Comparison of ENCODE assay signal across 22 cellular contexts in genomic region chr19:13493516-13494310, GRCh38. TPM values are rescaled to one million over a fixed set of nuclear protein-coding genes. Genes with fewer than 3 reads are reported as not detected.
DNase-seq lines count a peak whose midpoint lies in the region; ATAC-seq, FAIRE-seq and TF ChIP-seq lines count a peak whose summit lies in the region.
"Had no signal": no experiment of that assay in that cellular context is flagged by ENCODE, and none has a peak within 500 bp of the region (broad histone marks: within the 10 kb centered on the region; RNA-seq: fewer than 3 reads in every experiment).

No MANE protein-coding gene starts in this region.

- H3K4me1 ChIP-seq in GM23338 (ENCODE audit: insufficient read depth) (peaks cover 12% of the 10 kb centered on the region), PC-3 (ENCODE audit: insufficient read depth, low read length) (no peaks in the 10 kb centered on the region), thyroid gland (no peaks in the 10 kb centered on the region)
- H3K4me1 ChIP-seq: BE2C, SJSA1 had no signal

- 85 to 87% methylated on average over 1 of the region's 1 CpG for WGBS in thyroid gland, 2 donors

- CTCF ChIA-PET in PC-3 (lab: Charles Lee): no interaction called here

- intact Hi-C loops in PC-3 (cut with micrococcal nuclease): no loop called here
- intact Hi-C loops in thyroid gland (cut with DNase I): no loop called here

- no TSS peak for BruUV-seq in PC-3 (replicated peaks; lab: Mats Ljungman, UMichigan)

- peaks cover 3% of the 10 kb centered on the region for H3K27me3 Mint-ChIP-seq in GM23338 (ENCODE audit: insufficient read depth, low read depth, poor library complexity)

- peaks cover 27% of the 10 kb centered on the region for H3K4me1 Mint-ChIP-seq in GM23338

- H3K4me3 ChIP-seq in AG10803 (ENCODE audit: low read length) (no peak overlapping the region), GM23338 (no peak overlapping the region), PC-3 (ENCODE audit: low read length) (no peak overlapping the region), bronchial epithelial cell (ENCODE audit: low read depth, low read length) (no peak overlapping the region), thyroid gland (replicated peaks in 1 of 3) (no peak overlapping the region)
- H3K4me3 ChIP-seq: GM12878, SJSA1 had no signal

- H3K36me3 Mint-ChIP-seq in GM23338 (ENCODE audit: low read depth): peaks cover 9% of the 10 kb centered on the region; the same call in 1 of the 3 replicates

- H3K4me2 ChIP-seq in GM23338 (no peak overlapping the region), PC-3 (ENCODE audit: low read length) (no peak overlapping the region)

- POLR2A ChIA-PET in PC-3 (lab: Charles Lee; ENCODE audit: unreplicated experiment): no interaction called here

- H2AFZ ChIP-seq in GM23338: no peak overlapping the region
- H2AFZ ChIP-seq in PC-3 (ENCODE audit: low read length): no peak overlapping the region

- H3F3A ChIP-seq in GM23338 (replicated peaks; ENCODE audit: low read depth): no peaks in the 10 kb centered on the region
- no peaks in the 10 kb centered on the region for H3F3A ChIP-seq in PC-3 (ENCODE audit: low read length, unreplicated experiment)

- H4K20me1 ChIP-seq in GM23338 (replicated peaks; ENCODE audit: insufficient read depth): 0 out of 2 replicates have a peak, but pooled peaks cover 8% of the 10 kb centered on the region
- H4K20me1 ChIP-seq in PC-3 (ENCODE audit: low read length): no peaks in the 10 kb centered on the region

- no peaks in the 10 kb centered on the region for H3K27me3 ChIP-seq in GM23338 (ENCODE audit: insufficient read depth)
- peaks cover 51% of the 10 kb centered on the region for H3K27me3 ChIP-seq in PC-3 (ENCODE audit: low read length)
- H3K27me3 ChIP-seq in bronchial epithelial cell (ENCODE audit: control insufficient read depth, insufficient read depth, low read length): no peaks in the 10 kb centered on the region
- no peaks in the 10 kb centered on the region for H3K27me3 ChIP-seq in thyroid gland
- H3K27me3 ChIP-seq: BE2C, SJSA1 had no signal

- H3K9me3 Mint-ChIP-seq in GM23338: no peaks in the 10 kb centered on the region

- no peaks in the 10 kb centered on the region for H3K36me3 ChIP-seq in GM23338 (ENCODE audit: insufficient read depth)
- H3K36me3 ChIP-seq in PC-3 (ENCODE audit: low read depth, low read length): no peaks in the 10 kb centered on the region
- no peaks in the 10 kb centered on the region for H3K36me3 ChIP-seq in bronchial epithelial cell (ENCODE audit: control insufficient read depth, insufficient read depth, low read length)
- no peaks in the 10 kb centered on the region for H3K36me3 ChIP-seq in thyroid gland
- H3K36me3 ChIP-seq: BE2C, SJSA1 had no signal

- no peaks in the 10 kb centered on the region for H3K9me3 ChIP-seq in PC-3 (ENCODE audit: low read length)
- H3K9me3 ChIP-seq in thyroid gland: no peaks in the 10 kb centered on the region
- H3K9me3 ChIP-seq: BE2C, SJSA1 had no signal

- DNase-seq in AG10803 (ENCODE audit: low read depth): peak; percentile 20
- no peak for DNase-seq in GM23338 (ENCODE audit: low spot score)
- peak; percentile 37 for DNase-seq in PC-3
- DNase-seq in bronchial epithelial cell (ENCODE audit: low read depth): peak; percentile 3
- no peak for DNase-seq in retina
- DNase-seq in thyroid gland: no peak
- DNase-seq in NCI-H510A (lab: John Stamatoyannopoulos, UW): no peak
- DNase-seq: BE2C, HCEC 1CT, KG1, NCI-H1105, NCI-H146, NCI-H2029, NCI-H2227 treated with DMSO at 0.1 percent for 48 hours, NCI-H524, NCI-H82 had no signal

- H3K27ac Mint-ChIP-seq in GM23338: no peak overlapping the region

- no peak for ATAC-seq in GM23338
- no peak for ATAC-seq in PC-3
- ATAC-seq in HG03175 (IDR thresholded peaks at IDR 0.05; ENCODE audit: unreplicated experiment): no peak
- ATAC-seq: GM12878, Right ventricle myocardium inferior had no signal

- H3K79me2 ChIP-seq in GM23338 (replicated peaks; ENCODE audit: insufficient read depth) (peaks cover 10% of the 10 kb centered on the region), PC-3 (ENCODE audit: low read length) (no peaks in the 10 kb centered on the region)

- no peaks in the 10 kb centered on the region for H3K9me2 ChIP-seq in GM23338 (ENCODE audit: insufficient read depth)
- no peaks in the 10 kb centered on the region for H3K9me2 ChIP-seq in PC-3 (replicated peaks; ENCODE audit: low read length)

- FAIRE-seq in bronchial epithelial cell (lab: Jason Lieb, UNC): no peak
- FAIRE-seq: A204.1, GM12878, RCC 7860 had no signal

- no peak overlapping the region for H3K9ac ChIP-seq in PC-3 (ENCODE audit: low read length)

- H3K4me3 Mint-ChIP-seq in GM23338: no peak overlapping the region

- H3K27ac ChIP-seq in GM23338 (ENCODE audit: low read depth) (no peak overlapping the region), PC-3 (ENCODE audit: low read length) (no peak overlapping the region), thyroid gland (no peak overlapping the region)
- H3K27ac ChIP-seq: SJSA1 had no signal

- no peak for TF ChIP-seq POLR2A in thyroid gland (IDR thresholded peaks at IDR 0.05)

- TF ChIP-seq CTCF in AG10803 (conservative IDR thresholded peaks at IDR 0.05; ENCODE audit: low read length) (no peak), GM23338 (conservative IDR thresholded peaks at IDR 0.05; ENCODE audit: low read depth in 2 of 2) (no peak), PC-3 (conservative IDR thresholded peaks at IDR 0.05; ENCODE audit: low read depth, low read length) (no peak), bronchial epithelial cell (IDR thresholded peaks at IDR 0.05; ENCODE audit: insufficient read depth, low read length, severe bottlenecking) (no peak), thyroid gland (IDR thresholded peaks at IDR 0.05) (no peak)

TF ChIP-seq in GM23338, 12 proteins besides CTCF, POLR2A, EP300 and RAD21:
- TF ChIP-seq REST (IDR thresholded peaks at IDR 0.05; ENCODE audit: unreplicated experiment) (peak; percentile 53), ZNF331 (CRISPR knock-in tag; IDR thresholded peaks at IDR 0.05; ENCODE audit: low read depth) (no peak)

RNA-seq across cellular contexts. Expression of gene CACNA1A, which starts 12.6 kb away (rescaled TPM):
- total RNA-seq in GM23338 (2014; rRNA removed; shearing (Covaris generic)): 17.8 and 20.3 TPM in 2 replicates
- 6.8 and 7.4 TPM in 2 replicates for polyA plus RNA-seq in GM23338 (2016; fragmentation: Nextera tagmentation; extraction: Ambion mirVana)
- total RNA-seq in PC-3 (2014; rRNA removed) (0.62 TPM in 1 of 2 replicates, not detected in the other), bronchial epithelial cell (under 0.01 TPM in 1 of 2 replicates, not detected in the other), thyroid gland (1 to 10 TPM in 1 of 4 donors, under 1 TPM in 3; 0.27 to 2.5 (median 0.80) TPM)
- total RNA-seq: SJSA1 had no signal

Comparison
In these comparisons a context has a peak if more than half of its experiments do, and no peak if none do; other contexts are left out.
1. DNase-seq: peak in AG10803 (single experiment), PC-3 (single experiment) and bronchial epithelial cell (single experiment); none in GM23338 (single experiment), retina (single experiment), thyroid gland (0 of 2) and NCI-H510A (single experiment).